ENCODE assay signal across 16 cellular contexts in the genomic region with DNA sequence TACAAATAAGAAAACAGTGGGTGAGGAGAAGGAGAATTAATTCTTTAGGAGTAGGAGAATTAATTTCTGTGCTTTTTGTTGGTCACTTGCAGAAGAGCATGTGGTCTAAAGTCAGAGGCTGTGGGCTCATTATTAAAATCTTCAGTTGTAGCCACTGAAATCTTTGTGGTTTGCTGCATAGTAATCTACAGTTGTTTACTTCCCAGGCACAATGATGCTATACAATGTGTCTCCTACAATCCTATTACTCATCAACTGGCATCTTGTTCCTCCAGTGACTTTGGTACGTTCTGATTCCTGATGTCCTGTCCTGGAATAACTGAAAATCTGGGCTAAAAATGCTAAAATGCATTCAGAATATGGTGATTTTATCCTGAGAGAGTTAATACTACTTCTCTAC. TPM values are rescaled to one million over a fixed set of nuclear protein-coding genes. Genes with fewer than 3 reads are reported as not detected.
DNase-seq lines count a peak whose midpoint lies in the region; ATAC-seq and TF ChIP-seq lines count a peak whose summit lies in the region.
"Had no signal": no experiment of that assay in that cellular context is flagged by ENCODE, and none has a peak within 500 bp of the region (broad histone marks: within the 10 kb centered on the region; RNA-seq: fewer than 3 reads in every experiment).

No MANE protein-coding gene starts in this region.

- peaks cover 0 to 59% (median 12%) of the 10 kb centered on the region in 9 donors for H3K36me3 ChIP-seq in heart right ventricle
- peaks cover 21% of the 10 kb centered on the region for H3K36me3 ChIP-seq in SJSA1
- H3K36me3 ChIP-seq in tibial nerve, result peaks cover 0 to 65% (median 0%) of the 10 kb centered on the region in 3 donors
- H3K36me3 ChIP-seq in neural progenitor cell, result no peaks in the 10 kb centered on the region
- no peaks in the 10 kb centered on the region for H3K36me3 ChIP-seq in CD4-positive, alpha-beta memory T cell (ENCODE audit: insufficient read depth, low read length)

- CTCF ChIA-PET in CD4-positive, alpha-beta memory T cell (lab: Charles Lee; ENCODE audit: partially characterized antibody), result no interaction called here

- no peak overlapping the region for H3K27ac Mint-ChIP-seq in neural progenitor cell
- peak overlapping the region in 1 of 7 donors; percentile 15 for H3K27ac Mint-ChIP-seq in CD4-positive, alpha-beta memory T cell

- 77 to 83% methylated on average over 1 of the region's 1 CpG for WGBS in heart right ventricle, 2 donors
- WGBS in tibial nerve, 2 donors, result 52 to 63% methylated on average over 1 of the region's 1 CpG

- ATAC-seq in heart right ventricle (no peak), Right ventricle myocardium inferior (no peak), HG03354 (IDR thresholded peaks at IDR 0.05; ENCODE audit: poor library complexity, severe bottlenecking, unreplicated experiment) (no peak)
- ATAC-seq: HCT116 had no signal

- no peaks in the 10 kb centered on the region for H4K20me1 ChIP-seq in neural progenitor cell (ENCODE audit: low read depth)

- no peak for DNase-seq in heart right ventricle
- DNase-seq in Right ventricle myocardium inferior (ENCODE audit: missing footprints), result no peak
- DNase-seq in SJSA1 (ENCODE audit: low read depth in 1 of 2, low spot score in 2 of 2), result peak in 1 of 2 experiments; percentile 84
- DNase-seq in fibroblast of gingiva (ENCODE audit: low read depth), result peak; percentile 77
- DNase-seq in tibial nerve (ENCODE audit: low spot score in 2 of 2), result no peak
- DNase-seq in neural progenitor cell (ENCODE audit: low spot score), result no peak
- no peak for DNase-seq in CD4-positive, alpha-beta memory T cell
- DNase-seq: activated CD4-positive, CD25-positive, alpha-beta regulatory T cell treated with anti-CD3 and anti-CD28 coated beads, Interleukin-2, amount 50 U/mL, for 72 hours; activated gamma-delta T cell treated with Interleukin-2 at 50 U/mL for 16 hours; effector CD4-positive, alpha-beta T cell; NCI-H226; SHP77; spleen; stimulated activated CD8-positive, alpha-beta memory T cell treated with anti-CD3 and anti-CD28 coated beads, Interleukin-4, amount 100 ng/mL, for 48 hours had no signal

- no peak overlapping the region for H2AFZ ChIP-seq in neural progenitor cell (replicated peaks)

- TF ChIP-seq POLR2A in tibial nerve (IDR thresholded peaks at IDR 0.05), result no peak

- peaks cover 5% of the 10 kb centered on the region for H3K27me3 Mint-ChIP-seq in neural progenitor cell (ENCODE audit: insufficient read depth, low read depth)
- no peaks in the 10 kb centered on the region for H3K27me3 Mint-ChIP-seq in CD4-positive, alpha-beta memory T cell

- H3K4me2 ChIP-seq in neural progenitor cell, result no peak overlapping the region

- intact Hi-C loops in heart right ventricle (cut with DNase I) (loop anchor here in 1 of 10 donors (2.0 kb wide), 1 partner anchor 20 kb away; the partner anchor contains the start of gene IFT122), Right ventricle myocardium inferior (cut with DNase I) (no loop called here)
- intact Hi-C loops in CD4-positive, alpha-beta memory T cell (cut with micrococcal nuclease), result no loop called here

- no peak overlapping the region for H3K9ac ChIP-seq in neural progenitor cell

- H3K4me1 Mint-ChIP-seq in neural progenitor cell, result peaks cover 5% of the 10 kb centered on the region
- H3K4me1 Mint-ChIP-seq in CD4-positive, alpha-beta memory T cell, result peaks cover 0 to 14% (median 2%) of the 10 kb centered on the region in 4 donors

- H3K79me2 ChIP-seq in neural progenitor cell (ENCODE audit: low read depth), result no peaks in the 10 kb centered on the region

- H3K4me3 ChIP-seq in heart right ventricle, result no peak overlapping the region
- H3K4me3 ChIP-seq in SJSA1, result no peak overlapping the region
- no peak overlapping the region for H3K4me3 ChIP-seq in tibial nerve
- no peak overlapping the region for H3K4me3 ChIP-seq in neural progenitor cell
- H3K4me3 ChIP-seq in CD4-positive, alpha-beta memory T cell (ENCODE audit: low read length in 2 of 2), result no peak overlapping the region
- H3K4me3 ChIP-seq: spleen had no signal

- no peaks in the 10 kb centered on the region for H3K9me3 Mint-ChIP-seq in neural progenitor cell
- peaks cover 0 to 2% (median 0%) of the 10 kb centered on the region in 8 donors for H3K9me3 Mint-ChIP-seq in CD4-positive, alpha-beta memory T cell

- no peak for TF ChIP-seq EP300 in tibial nerve (IDR thresholded peaks at IDR 0.05)

- H3F3A ChIP-seq in neural progenitor cell (ENCODE audit: low read depth), result no peaks in the 10 kb centered on the region

- H3K4me1 ChIP-seq in heart right ventricle (peaks cover 0 to 19% (median 13%) of the 10 kb centered on the region in 9 donors), SJSA1 (replicated peaks) (peaks cover 25% of the 10 kb centered on the region), tibial nerve (peaks cover 0 to 10% (median 6%) of the 10 kb centered on the region in 4 donors), neural progenitor cell (no peaks in the 10 kb centered on the region)
- no peaks in the 10 kb centered on the region for H3K4me1 ChIP-seq in CD4-positive, alpha-beta memory T cell (ENCODE audit: insufficient read depth, low read length)
- H3K4me1 ChIP-seq: spleen had no signal

- H3K4me3 Mint-ChIP-seq in neural progenitor cell, result no peak overlapping the region
- H3K4me3 Mint-ChIP-seq in CD4-positive, alpha-beta memory T cell, result no peak overlapping the region

- H3K27me3 ChIP-seq in heart right ventricle (no peaks in the 10 kb centered on the region), SJSA1 (replicated peaks) (no peaks in the 10 kb centered on the region), tibial nerve (no peaks in the 10 kb centered on the region), neural progenitor cell (no peaks in the 10 kb centered on the region)
- H3K27me3 ChIP-seq in CD4-positive, alpha-beta memory T cell (ENCODE audit: insufficient read depth, low read length), result no peaks in the 10 kb centered on the region
- H3K27me3 ChIP-seq: spleen had no signal

- H3K9me3 ChIP-seq in heart right ventricle (no peaks in the 10 kb centered on the region), SJSA1 (replicated peaks) (no peaks in the 10 kb centered on the region), tibial nerve (no peaks in the 10 kb centered on the region), neural progenitor cell (ENCODE audit: low read depth) (no peaks in the 10 kb centered on the region)
- no peaks in the 10 kb centered on the region for H3K9me3 ChIP-seq in CD4-positive, alpha-beta memory T cell (ENCODE audit: control insufficient read depth in 1 of 2, low read length in 2 of 2)
- H3K9me3 ChIP-seq: spleen had no signal

- TF ChIP-seq CTCF in heart right ventricle (IDR thresholded peaks at IDR 0.05) (no peak), tibial nerve (IDR thresholded peaks at IDR 0.05) (no peak), neural progenitor cell (IDR thresholded peaks at IDR 0.05) (no peak)

- H3K27ac ChIP-seq in heart right ventricle (peak overlapping the region in 9 of 10 donors; percentile 62 to 84 (median 71)), SJSA1 (peak overlapping the region; percentile 96), tibial nerve (peak overlapping the region in 3 of 4 donors; percentile 20 to 78 (median 63)), neural progenitor cell (no peak overlapping the region)
- H3K27ac ChIP-seq in CD4-positive, alpha-beta memory T cell (ENCODE audit: low read depth, low read length), result no peak overlapping the region
- H3K27ac ChIP-seq: spleen had no signal

- POLR2A ChIA-PET in CD4-positive, alpha-beta memory T cell (lab: Charles Lee; ENCODE audit: partially characterized antibody), result no interaction called here

- H3K36me3 Mint-ChIP-seq in neural progenitor cell, result peaks cover 17% of the 10 kb centered on the region
- H3K36me3 Mint-ChIP-seq in CD4-positive, alpha-beta memory T cell, result peaks cover 12 to 23% of the 10 kb centered on the region in 2 donors

RNA-seq across cellular contexts. Expression of gene IFT122, which starts 21.0 kb away (rescaled TPM):
- total RNA-seq in heart right ventricle (10 to 100 TPM; 12.4 to 23.9 (median 16.8) TPM), Right ventricle myocardium inferior (19.7 TPM), tibial nerve (10 to 100 TPM; 36.6 to 74.4 (median 43.3) TPM), neural progenitor cell (ENCODE audit: low replicate concordance) (31.8 and 48.0 TPM in 2 replicates)
- 10 to 100 TPM in 1 of 2 donors, 1 to 10 TPM in 1; 9.7 to 29.1 TPM for polyA plus RNA-seq in heart right ventricle
- total RNA-seq in SJSA1 (2014; rRNA removed; shearing (Covaris generic)), result 13.3 and 14.4 TPM in 2 replicates
- total RNA-seq in CD4-positive, alpha-beta memory T cell, result 10 to 100 TPM; 20.0 to 21.8 TPM
- polyA plus RNA-seq in CD4-positive, alpha-beta memory T cell, result 1 to 10 TPM; 5.3 to 5.8 TPM

RNA-seq across cellular contexts. Expression of gene MBD4, which starts 21.3 kb away (rescaled TPM):
- total RNA-seq in heart right ventricle (10 to 100 TPM; 16.4 to 31.9 (median 19.2) TPM), Right ventricle myocardium inferior (20.2 TPM), tibial nerve (10 to 100 TPM; 15.5 to 42.0 (median 32.8) TPM), neural progenitor cell (ENCODE audit: low replicate concordance) (35.0 and 46.3 TPM in 2 replicates)
- 10 to 100 TPM; 11.1 to 37.8 TPM for polyA plus RNA-seq in heart right ventricle
- 15.2 and 23.6 TPM in 2 replicates for total RNA-seq in SJSA1 (2014; rRNA removed; shearing (Covaris generic))
- 10 to 100 TPM; 52.4 to 58.0 TPM for total RNA-seq in CD4-positive, alpha-beta memory T cell
- 10 to 100 TPM; 36.6 to 52.9 TPM for polyA plus RNA-seq in CD4-positive, alpha-beta memory T cell

RNA-seq across cellular contexts. Expression of gene EFCAB12, which starts 32.6 kb away (rescaled TPM):
- total RNA-seq in heart right ventricle (under 1 TPM in 4 of 10 donors, not detected in 6; 0.15 to 0.23 (median 0.16) TPM), Right ventricle myocardium inferior (not detected), tibial nerve (1 to 10 TPM in 1 of 4 donors, under 1 TPM in 3; 0.22 to 2.2 (median 0.46) TPM), neural progenitor cell (ENCODE audit: low replicate concordance) (0.13 and 0.22 TPM in 2 replicates)
- under 1 TPM in 1 of 2 donors, not detected in 1; 0.10 TPM for polyA plus RNA-seq in heart right ventricle
- 0.03 TPM in 1 of 2 replicates, not detected in the other for total RNA-seq in SJSA1 (2014; rRNA removed; shearing (Covaris generic))
- total RNA-seq in CD4-positive, alpha-beta memory T cell, result 1 to 10 TPM; 1.5 to 1.6 TPM
- polyA plus RNA-seq in CD4-positive, alpha-beta memory T cell, result under 1 TPM in 1 of 2 donors, not detected in 1; 0.09 TPM

Comparison
In these comparisons a context has a peak if more than half of its experiments do, and no peak if none do; other contexts are left out.
1. H3K27ac ChIP-seq: peak in heart right ventricle (9 of 10), SJSA1 (single experiment) and tibial nerve (3 of 4); none in neural progenitor cell (single experiment) and CD4-positive, alpha-beta memory T cell (single experiment).